In genomic region chr12:119659289-119659897, GRCh38 we compare ENCODE assay signal across 9 cellular contexts. TPM values are rescaled to one million over a fixed set of nuclear protein-coding genes. Genes with fewer than 3 reads are reported as not detected.
DNase-seq lines count a peak whose midpoint lies in the region; ATAC-seq and TF ChIP-seq lines count a peak whose summit lies in the region.
"Had no signal": no experiment of that assay in that cellular context is flagged by ENCODE, and none has a peak within 500 bp of the region (broad histone marks: within the 10 kb centered on the region; RNA-seq: fewer than 3 reads in every experiment).

No MANE protein-coding gene starts in this region.

- 25 to 26% methylated on average over 6 of the region's 6 CpGs for WGBS in gastroesophageal sphincter (ENCODE audit: low coverage in 1 of 2), 2 donors

- TF ChIP-seq CTCF in gastroesophageal sphincter (IDR thresholded peaks at IDR 0.05) = peak; percentile 55 to 85 (median 71)

- no peaks in the 10 kb centered on the region for H3K36me3 ChIP-seq in gastroesophageal sphincter

- intact Hi-C loops in posterior vena cava (cut with DNase I) = no loop called here

- peak; percentile 78 for ATAC-seq in GM19372 (IDR thresholded peaks at IDR 0.05; ENCODE audit: low read depth, unreplicated experiment)
- no peak for ATAC-seq in gastroesophageal sphincter
- ATAC-seq in GM21717 (IDR thresholded peaks at IDR 0.05; ENCODE audit: unreplicated experiment) = no peak

- H3K27me3 ChIP-seq in gastroesophageal sphincter = no peaks in the 10 kb centered on the region

- H3K9me3 ChIP-seq in gastroesophageal sphincter = peaks cover 0 to 3% (median 0%) of the 10 kb centered on the region in 3 donors

- TF ChIP-seq EP300 in gastroesophageal sphincter (IDR thresholded peaks at IDR 0.05) = no peak

- H3K27ac ChIP-seq in gastroesophageal sphincter = no peak overlapping the region
- H3K27ac ChIP-seq: SK-N-MC had no signal

- H3K4me1 ChIP-seq in gastroesophageal sphincter = no peaks in the 10 kb centered on the region

- DNase-seq in COLO829 (ENCODE audit: low spot score) (peak; percentile 51), NCI-H345 (lab: John Stamatoyannopoulos, UW) (peak; percentile 6), posterior vena cava (ENCODE audit: low spot score) (no peak)
- peak; percentile 39 for DNase-seq in activated T-cell treated with anti-CD3 and anti-CD28 coated beads, Interleukin-2, amount 50 U/mL, for 1 hour
- DNase-seq in stimulated activated CD4-positive, alpha-beta T cell treated with anti-CD3 and anti-CD28 coated beads, Interleukin-2, amount 100 ng/mL, for 4 hours (ENCODE audit: low read depth) = peak; percentile 29

- no peak for TF ChIP-seq POLR2A in gastroesophageal sphincter (IDR thresholded peaks at IDR 0.05)

- no peak overlapping the region for H3K4me3 ChIP-seq in gastroesophageal sphincter
- H3K4me3 ChIP-seq: SK-N-MC had no signal

RNA-seq across cellular contexts. Expression of gene PRKAB1, which starts 8.5 kb away (rescaled TPM):
- total RNA-seq in gastroesophageal sphincter (100 to 1,000 TPM in 1 of 4 donors, 10 to 100 TPM in 3; 23.3 to 137 (median 37.2) TPM), posterior vena cava (10 to 100 TPM; 19.0 to 24.0 TPM)
